Comparison of ENCODE assay signal across 17 cellular contexts in genomic region chr19:33199441-33200265, GRCh38. TPM values are rescaled to one million over a fixed set of nuclear protein-coding genes. Genes with fewer than 3 reads are reported as not detected.
"Had no signal": no experiment of that assay in that cellular context is flagged by ENCODE, and none has a peak within 500 bp of the region (broad histone marks: within the 10 kb centered on the region; RNA-seq: fewer than 3 reads in every experiment).

No MANE protein-coding gene starts in this region.

- DNase-seq: activated CD4-positive, alpha-beta memory T cell treated with anti-CD3 and anti-CD28 coated beads for 36 hours; activated CD4-positive, alpha-beta T cell treated with anti-CD3 and anti-CD28 coated beads for 1 hour; activated gamma-delta T cell; activated T-cell treated with anti-CD3 and anti-CD28 coated beads, Interleukin-2, amount 50 U/mL, for 72 hours; islet precursor cell; mammary epithelial cell; naive thymus-derived CD8-positive, alpha-beta T cell; stimulated activated CD4-positive, alpha-beta T cell treated with anti-CD3 and anti-CD28 coated beads, Interleukin-12 subunit alpha, Interleukin-12 subunit beta, amount 100 ng/mL, for 4 hours; stimulated activated CD4-positive, alpha-beta T cell treated with anti-CD3 and anti-CD28 coated beads, Interleukin-2, amount 100 ng/mL, for 24 hours; T-helper 9 cell had no signal

- H3K4me3 Mint-ChIP-seq: activated CD4-positive, alpha-beta memory T cell treated with anti-CD3 and anti-CD28 coated beads for 36 hours; activated T-cell treated with anti-CD3 and anti-CD28 coated beads, Interleukin-2, amount 50 U/mL, for 72 hours; naive thymus-derived CD8-positive, alpha-beta T cell; stimulated activated memory B cell treated with anti-CD40 and anti-IgM and Interleukin-4, amounts not matched to agents 10 μg/mL and 1 μg/mL and 100 μg/mL, for 72 hours had no signal

- H3K27ac Mint-ChIP-seq: activated CD4-positive, alpha-beta memory T cell treated with anti-CD3 and anti-CD28 coated beads for 36 hours; activated naive CD4-positive, alpha-beta T cell treated with anti-CD3 and anti-CD28 coated beads, Interleukin-2, amount 50 U/mL, for 72 hours; activated T-cell treated with anti-CD3 and anti-CD28 coated beads, Interleukin-2, amount 50 U/mL, for 72 hours; stimulated activated memory B cell treated with anti-CD40 and anti-IgM and Interleukin-4, amounts not matched to agents 10 μg/mL and 1 μg/mL and 100 μg/mL, for 72 hours had no signal

- H3K9me3 Mint-ChIP-seq: activated CD4-positive, alpha-beta memory T cell treated with anti-CD3 and anti-CD28 coated beads for 36 hours; activated naive CD4-positive, alpha-beta T cell treated with anti-CD3 and anti-CD28 coated beads, Interleukin-2, amount 50 U/mL, for 72 hours; activated T-cell treated with anti-CD3 and anti-CD28 coated beads, Interleukin-2, amount 50 U/mL, for 72 hours; naive thymus-derived CD8-positive, alpha-beta T cell; stimulated activated memory B cell treated with anti-CD40 and anti-IgM and Interleukin-4, amounts not matched to agents 10 μg/mL and 1 μg/mL and 100 μg/mL, for 72 hours had no signal

- H3K36me3 Mint-ChIP-seq: activated CD4-positive, alpha-beta memory T cell treated with anti-CD3 and anti-CD28 coated beads for 36 hours; activated naive CD4-positive, alpha-beta T cell treated with anti-CD3 and anti-CD28 coated beads, Interleukin-2, amount 50 U/mL, for 72 hours; naive thymus-derived CD8-positive, alpha-beta T cell; stimulated activated memory B cell treated with anti-CD40 and anti-IgM and Interleukin-4, amounts not matched to agents 10 μg/mL and 1 μg/mL and 100 μg/mL, for 72 hours had no signal

- ATAC-seq: activated naive CD4-positive, alpha-beta T cell treated with anti-CD3 and anti-CD28 coated beads, Interleukin-2, amount 50 U/mL, for 72 hours; activated T-cell treated with anti-CD3 and anti-CD28 coated beads, Interleukin-2, amount 50 U/mL, for 72 hours; esophagus mucosa; left lobe of liver; naive thymus-derived CD8-positive, alpha-beta T cell; stimulated activated memory B cell treated with anti-CD40 and anti-IgM and Interleukin-4, amounts not matched to agents 10 μg/mL and 1 μg/mL and 100 μg/mL, for 72 hours had no signal

RNA-seq across cellular contexts. Expression of gene LRP3, which starts 5.5 kb away (rescaled TPM):
- total RNA-seq: naive thymus-derived CD8-positive, alpha-beta T cell had no signal
- polyA plus RNA-seq: naive thymus-derived CD8-positive, alpha-beta T cell had no signal

RNA-seq across cellular contexts. Expression of gene SLC7A10, which starts 26.0 kb away (rescaled TPM):
- total RNA-seq: activated CD4-positive, alpha-beta memory T cell treated with anti-CD3 and anti-CD28 coated beads for 36 hours; activated naive CD4-positive, alpha-beta T cell treated with anti-CD3 and anti-CD28 coated beads, Interleukin-2, amount 50 U/mL, for 72 hours; activated T-cell treated with anti-CD3 and anti-CD28 coated beads, Interleukin-2, amount 50 U/mL, for 72 hours; cardiac septum; esophagus mucosa; left lobe of liver; mammary epithelial cell; mucosa of gallbladder; naive thymus-derived CD8-positive, alpha-beta T cell; renal cortical epithelial cell had no signal
- polyA plus RNA-seq: mammary epithelial cell; naive thymus-derived CD8-positive, alpha-beta T cell had no signal
